ENCODE assay signal across 16 cellular contexts in the genomic region with DNA sequence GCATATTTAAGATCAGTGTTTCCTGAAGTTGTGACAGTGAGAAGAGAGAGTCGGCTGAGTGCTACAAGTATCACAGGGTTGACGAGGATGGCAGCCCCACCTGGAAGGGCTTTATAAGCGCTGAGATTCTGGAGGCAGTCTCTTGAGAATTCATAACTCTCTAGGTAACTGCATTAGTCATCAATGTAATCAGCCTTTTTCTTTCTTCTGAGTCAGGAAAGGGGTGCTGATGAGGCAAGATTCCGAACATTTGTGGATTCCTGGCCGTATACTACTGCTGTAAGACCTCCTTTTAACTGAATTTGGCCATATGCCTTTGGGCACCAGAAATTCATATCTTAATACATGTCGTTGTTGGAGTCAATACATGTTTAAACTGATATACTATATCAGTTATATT. TPM values are rescaled to one million over a fixed set of nuclear protein-coding genes. Genes with fewer than 3 reads are reported as not detected.
A peak's percentile ranks its signal among the peaks of the same experiment; 100 is the strongest.
DNase-seq lines count a peak whose midpoint lies in the region; TF ChIP-seq lines count a peak whose summit lies in the region.
"Had no signal": no experiment of that assay in that cellular context is flagged by ENCODE, and none has a peak within 500 bp of the region (broad histone marks: within the 10 kb centered on the region; RNA-seq: fewer than 3 reads in every experiment).

No MANE protein-coding gene starts in this region.

- TF ChIP-seq CTCF in BE2C (IDR thresholded peaks at IDR 0.05; ENCODE audit: low read depth, low read length): no peak

- H3K4me3 ChIP-seq in BE2C (ENCODE audit: low read depth, low read length): no peak overlapping the region
- H3K4me3 ChIP-seq: GM12878 had no signal

- H3K9me3 ChIP-seq in BE2C: no peaks in the 10 kb centered on the region
- H3K9me3 ChIP-seq: Caco-2 had no signal

- H3K4me1 ChIP-seq in BE2C: 0 out of 2 replicates have a peak, but pooled peaks cover 3% of the 10 kb centered on the region
- H3K4me1 ChIP-seq: Caco-2 had no signal

- H3K27me3 ChIP-seq in BE2C: peaks cover 3% of the 10 kb centered on the region; the same call in 1 of the 2 replicates

- no peaks in the 10 kb centered on the region for H3K36me3 ChIP-seq in BE2C

- DNase-seq in ELR (ENCODE audit: low read depth) (peak; percentile 65), NCI-H226 (peak; percentile 57), astrocyte of the hippocampus (ENCODE audit: low read depth, low spot score) (peak; percentile 16), iris pigment epithelial cell (ENCODE audit: low read depth) (peak; percentile 68), NCI-H1694 treated with DMSO at 0.1 percent for 48 hours (lab: John Stamatoyannopoulos, UW) (no peak), BE2C (no peak), SW 1271 (lab: John Stamatoyannopoulos, UW) (no peak), activated gamma-delta T cell (lab: John Stamatoyannopoulos, UW) (no peak)
- DNase-seq: Caco-2, H7, NCI-H1092 treated with DMSO at 0.1 percent for 48 hours, NCI-H187, NCI-H446 treated with DMSO at 0.1 percent for 48 hours, NCI-H774, SHP77 treated with DMSO at 0.1 percent for 48 hours had no signal

RNA-seq across cellular contexts. Expression of a gene that starts 6.6 kb away (rescaled TPM):
- 31.4 TPM for polyA plus RNA-seq in BE2C (2012; ENCODE audit: insufficient read depth, insufficient read length, low read depth)

Comparison
In these comparisons a context has a peak if more than half of its experiments do, and no peak if none do; other contexts are left out.
1. DNase-seq: peak in ELR (single experiment), NCI-H226 (single experiment), astrocyte of the hippocampus (single experiment) and iris pigment epithelial cell (single experiment); none in NCI-H1694 treated with DMSO at 0.1 percent for 48 hours (single experiment), BE2C (single experiment), SW 1271 (0 of 2) and activated gamma-delta T cell (single experiment).